8 cellular contexts compared by ENCODE assay signal in genomic region chr3:189041482-189042090, GRCh38.
A peak's percentile ranks its signal among the peaks of the same experiment; 100 is the strongest.
DNase-seq lines count a peak whose midpoint lies in the region; ATAC-seq and TF ChIP-seq lines count a peak whose summit lies in the region.

No MANE protein-coding gene starts in this region.

- peak; percentile 92 to 96 for ATAC-seq in CD4-positive, CD25-positive, alpha-beta regulatory T cell (ENCODE audit: low read depth in 2 of 2)
- ATAC-seq in GM19025 (IDR thresholded peaks at IDR 0.05; ENCODE audit: low read depth, unreplicated experiment) = peak; percentile 98
- peak; percentile 93 for ATAC-seq in HG03108 (IDR thresholded peaks at IDR 0.05; ENCODE audit: unreplicated experiment)

- peak overlapping the region in 1 of 4 donors; percentile 13 for H3K4me3 Mint-ChIP-seq in CD4-positive, CD25-positive, alpha-beta regulatory T cell

- peak in 2 of 3 experiments; percentile 13 to 40 for TF ChIP-seq CTCF in esophagus muscularis mucosa (IDR thresholded peaks at IDR 0.05)

- H3K4me1 Mint-ChIP-seq in CD4-positive, CD25-positive, alpha-beta regulatory T cell = peaks cover 19 to 38% (median 23%) of the 10 kb centered on the region in 4 donors

- H3K27ac ChIP-seq in CD4-positive, CD25-positive, alpha-beta regulatory T cell (ENCODE audit: insufficient read depth, low read length, poor library complexity, severe bottlenecking) = peak overlapping the region; percentile 39
- no peak overlapping the region for H3K27ac ChIP-seq in esophagus muscularis mucosa (replicated peaks in 1 of 4)

- no peak for TF ChIP-seq POLR2A in esophagus muscularis mucosa (IDR thresholded peaks at IDR 0.05; ENCODE audit: low read depth)

- peaks cover 0 to 1% (median 0%) of the 10 kb centered on the region in 7 donors for H3K9me3 Mint-ChIP-seq in CD4-positive, CD25-positive, alpha-beta regulatory T cell

- peaks cover 11% of the 10 kb centered on the region for H3K4me1 ChIP-seq in CD4-positive, CD25-positive, alpha-beta regulatory T cell (ENCODE audit: control insufficient read depth, insufficient read depth, low read length, poor library complexity, severe bottlenecking)
- H3K4me1 ChIP-seq in esophagus muscularis mucosa = no peaks in the 10 kb centered on the region

- no peaks in the 10 kb centered on the region for H3K27me3 ChIP-seq in CD4-positive, CD25-positive, alpha-beta regulatory T cell (ENCODE audit: control insufficient read depth, insufficient read depth, low read length)
- no peaks in the 10 kb centered on the region for H3K27me3 ChIP-seq in esophagus muscularis mucosa

- peak; percentile 45 to 94 (median 74) for DNase-seq in CD4-positive, CD25-positive, alpha-beta regulatory T cell
- DNase-seq in NCI-H526 treated with DMSO at 0.1 percent for 48 hours (lab: John Stamatoyannopoulos, UW) (peak; percentile 16), esophagus muscularis mucosa (ENCODE audit: extremely low spot score) (no peak), pons (ENCODE audit: low spot score) (peak; percentile 17), ureter (ENCODE audit: low spot score) (no peak)
- peak; percentile 34 to 43 for DNase-seq in activated CD8-positive, alpha-beta memory T cell treated with anti-CD3 and anti-CD28 coated beads for 1 hour (ENCODE audit: extremely low read depth in 1 of 2, low read depth in 1 of 2)

- intact Hi-C loops in esophagus muscularis mucosa (cut with DNase I) = no loop called here

- H3K36me3 ChIP-seq in CD4-positive, CD25-positive, alpha-beta regulatory T cell (ENCODE audit: control insufficient read depth, insufficient read depth, low read length) = no peaks in the 10 kb centered on the region
- H3K36me3 ChIP-seq in esophagus muscularis mucosa = no peaks in the 10 kb centered on the region

- H3K36me3 Mint-ChIP-seq in CD4-positive, CD25-positive, alpha-beta regulatory T cell = no peaks in the 10 kb centered on the region

- H3K4me3 ChIP-seq in CD4-positive, CD25-positive, alpha-beta regulatory T cell (ENCODE audit: low read depth, low read length) = peak overlapping the region; percentile 9
- H3K4me3 ChIP-seq in esophagus muscularis mucosa = no peak overlapping the region

- H3K27me3 Mint-ChIP-seq in CD4-positive, CD25-positive, alpha-beta regulatory T cell = no peaks in the 10 kb centered on the region

- no peak for TF ChIP-seq EP300 in esophagus muscularis mucosa (IDR thresholded peaks at IDR 0.05)

- peak overlapping the region in 2 of 3 donors; percentile 42 to 77 for H3K27ac Mint-ChIP-seq in CD4-positive, CD25-positive, alpha-beta regulatory T cell

- 91% methylated on average over 2 of the region's 2 CpGs for WGBS in esophagus muscularis mucosa

- no peaks in the 10 kb centered on the region for H3K9me3 ChIP-seq in CD4-positive, CD25-positive, alpha-beta regulatory T cell (ENCODE audit: control insufficient read depth in 2 of 2, low read length in 2 of 2)
- H3K9me3 ChIP-seq in esophagus muscularis mucosa = no peaks in the 10 kb centered on the region

Comparison
In these comparisons a context has a peak if more than half of its experiments do, and no peak if none do; other contexts are left out.
1. DNase-seq: peak in CD4-positive, CD25-positive, alpha-beta regulatory T cell (3 of 3), NCI-H526 treated with DMSO at 0.1 percent for 48 hours (single experiment), activated CD8-positive, alpha-beta memory T cell treated with anti-CD3 and anti-CD28 coated beads for 1 hour (2 of 2) and pons (single experiment); none in esophagus muscularis mucosa (single experiment) and ureter (single experiment).
2. Peak in every context shown above with its lines, with median percentiles within 50 percentile points of each other: ATAC-seq.